11 cellular contexts compared by ENCODE assay signal in the genomic region with DNA sequence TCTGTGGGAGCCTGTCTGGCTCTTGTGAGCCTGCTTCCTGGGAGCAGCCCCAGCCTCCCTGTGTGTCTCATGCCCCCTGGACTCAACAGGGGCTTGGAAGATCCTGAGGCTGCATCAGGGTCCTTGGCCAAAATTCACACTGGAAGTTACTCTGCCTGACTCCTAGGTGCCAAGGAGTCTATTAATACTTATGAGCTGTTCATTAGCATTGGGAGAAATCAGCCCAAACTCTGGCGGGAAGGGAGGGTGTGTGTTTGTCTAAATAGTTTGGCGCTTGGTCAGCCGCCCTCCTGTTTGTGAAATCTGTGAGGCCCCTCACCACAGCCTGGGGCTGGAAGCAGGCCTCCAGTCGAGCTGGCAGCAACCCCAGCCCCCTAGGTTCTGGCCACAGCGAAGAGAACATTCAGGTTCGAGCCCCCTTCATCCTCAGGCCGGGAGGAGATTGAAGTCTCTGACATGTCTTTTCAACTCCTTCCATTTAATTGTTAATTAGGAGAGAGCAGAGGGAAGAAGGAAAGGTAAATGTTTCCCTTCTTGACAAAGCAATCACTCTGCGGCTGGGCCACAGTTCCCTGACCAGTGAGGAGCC.
A peak's percentile ranks its signal among the peaks of the same experiment; 100 is the strongest.
DNase-seq lines count a peak whose midpoint lies in the region; ATAC-seq and TF ChIP-seq lines count a peak whose summit lies in the region.
"Had no signal": no experiment of that assay in that cellular context is flagged by ENCODE, and none has a peak within 500 bp of the region (broad histone marks: within the 10 kb centered on the region; RNA-seq: fewer than 3 reads in every experiment).

No MANE protein-coding gene starts in this region.

- H4K20me1 ChIP-seq in PC-9 (ENCODE audit: insufficient read depth) (no peaks in the 10 kb centered on the region), fibroblast of lung (ENCODE audit: control insufficient read depth, extremely low read depth, insufficient read depth, low read length) (no peaks in the 10 kb centered on the region), neural progenitor cell (ENCODE audit: low read depth) (no peaks in the 10 kb centered on the region)

- H3K4me1 ChIP-seq in PC-9 (replicated peaks; ENCODE audit: insufficient read depth) = peaks cover 68% of the 10 kb centered on the region
- peaks cover 5% of the 10 kb centered on the region for H3K4me1 ChIP-seq in fibroblast of lung (ENCODE audit: control insufficient read depth, extremely low read depth, insufficient read depth, low read length)
- peaks cover 21% of the 10 kb centered on the region for H3K4me1 ChIP-seq in neural progenitor cell
- H3K4me1 ChIP-seq in spleen = no peaks in the 10 kb centered on the region

- H3K79me2 ChIP-seq in PC-9 (ENCODE audit: low read depth) (peaks cover 18% of the 10 kb centered on the region; the same call in 1 of the 2 replicates), fibroblast of lung (ENCODE audit: control insufficient read depth, insufficient read depth, low read length) (no peaks in the 10 kb centered on the region), neural progenitor cell (ENCODE audit: low read depth) (no peaks in the 10 kb centered on the region)

- H3K36me3 Mint-ChIP-seq in neural progenitor cell = no peaks in the 10 kb centered on the region
- H3K36me3 Mint-ChIP-seq in activated naive CD4-positive, alpha-beta T cell treated with anti-CD3 and anti-CD28 coated beads, Interleukin-2, amount 50 U/mL, for 72 hours = no peaks in the 10 kb centered on the region

- H2AFZ ChIP-seq in PC-9 (peak overlapping the region; percentile 2; the same call in 1 of the 2 replicates), fibroblast of lung (ENCODE audit: low read length) (no peak overlapping the region), neural progenitor cell (replicated peaks) (peak overlapping the region; percentile 66)

- TF ChIP-seq CTCF in PC-9 (conservative IDR thresholded peaks at IDR 0.05) (0 out of 2 replicates have a peak, but pooled peaks have one; percentile 3), fibroblast of lung (conservative IDR thresholded peaks at IDR 0.05 in 1 of 2, IDR thresholded peaks at IDR 0.05 in 1 of 2; ENCODE audit: low read depth in 1 of 2, low read length in 2 of 2) (no peak), neural progenitor cell (IDR thresholded peaks at IDR 0.05) (no peak), spleen (IDR thresholded peaks at IDR 0.05 in 8 of 11, conservative IDR thresholded peaks at IDR 0.05 in 3 of 11) (no peak)

- DNase-seq in EL (peak; percentile 53), PC-9 (peak; percentile 87 to 98), fibroblast of lung (ENCODE audit: low read depth in 2 of 2) (peak; percentile 51 to 87), neural progenitor cell (ENCODE audit: low spot score) (no peak), spleen (no peak)
- DNase-seq in activated naive CD4-positive, alpha-beta T cell treated with anti-CD3 and anti-CD28 coated beads, Interleukin-2, amount 50 U/mL, for 72 hours (ENCODE audit: low spot score in 2 of 2) = no peak
- DNase-seq: activated naive CD4-positive, alpha-beta T cell treated with anti-CD3 and anti-CD28 coated beads for 36 hours; pancreas; thyroid gland had no signal

- peak overlapping the region; percentile 41 for H3K4me3 ChIP-seq in PC-9
- no peak overlapping the region for H3K4me3 ChIP-seq in fibroblast of lung (replicated peaks in 1 of 4; ENCODE audit: control extremely low read depth in 1 of 4, insufficient read depth in 1 of 4, low read depth in 3 of 4, low read length in 4 of 4)
- H3K4me3 ChIP-seq in neural progenitor cell = no peak overlapping the region
- H3K4me3 ChIP-seq in spleen = no peak overlapping the region
- H3K4me3 ChIP-seq: pancreas, thyroid gland had no signal

- peak overlapping the region; percentile 99 for H3K27ac ChIP-seq in PC-9
- no peak overlapping the region for H3K27ac ChIP-seq in fibroblast of lung (ENCODE audit: insufficient read depth, low read length)
- H3K27ac ChIP-seq in neural progenitor cell = no peak overlapping the region
- H3K27ac ChIP-seq in spleen = no peak overlapping the region
- H3K27ac ChIP-seq: pancreas, thyroid gland had no signal

- 77 to 92% (median 80%) methylated on average over 5 to 8 of the region's 8 CpGs for WGBS in spleen, 5 donors

- intact Hi-C loops in PC-9 (cut with micrococcal nuclease; ENCODE audit: unreplicated experiment) (loop anchor here (1.0 to 10.0 kb wide), 9 partner anchors 19 to 659 kb away; no protein-coding TSS in a partner anchor), spleen (cut with DNase I; ENCODE audit: low total_unique reads) (no loop called here)

- no peak overlapping the region for H3K4me3 Mint-ChIP-seq in neural progenitor cell
- H3K4me3 Mint-ChIP-seq: activated naive CD4-positive, alpha-beta T cell treated with anti-CD3 and anti-CD28 coated beads for 36 hours had no signal

- peaks cover 27% of the 10 kb centered on the region for H3K4me1 Mint-ChIP-seq in neural progenitor cell

- no peak for TF ChIP-seq POLR2A in spleen (IDR thresholded peaks at IDR 0.05)

- peaks cover 48% of the 10 kb centered on the region for H3F3A ChIP-seq in PC-9 (ENCODE audit: insufficient read depth, low read depth)
- H3F3A ChIP-seq in neural progenitor cell (ENCODE audit: low read depth) = no peaks in the 10 kb centered on the region

- BruUV-seq in PC-9 (replicated peaks; lab: Mats Ljungman, UMichigan) = no TSS peak

- H3K9me3 ChIP-seq in PC-9 (ENCODE audit: insufficient read depth, low read depth) (peaks cover 17% of the 10 kb centered on the region), fibroblast of lung (ENCODE audit: control insufficient read depth, insufficient read depth, low read depth, low read length) (no peaks in the 10 kb centered on the region), neural progenitor cell (ENCODE audit: low read depth) (no peaks in the 10 kb centered on the region), spleen (peaks cover 0 to 6% (median 2%) of the 10 kb centered on the region in 8 donors)
- H3K9me3 ChIP-seq: pancreas, thyroid gland had no signal

- ATAC-seq in HG03280 (IDR thresholded peaks at IDR 0.05; ENCODE audit: unreplicated experiment) (no peak), HG03159 (IDR thresholded peaks at IDR 0.05; ENCODE audit: unreplicated experiment) (no peak)
- no peak for ATAC-seq in activated naive CD4-positive, alpha-beta T cell treated with anti-CD3 and anti-CD28 coated beads, Interleukin-2, amount 50 U/mL, for 72 hours

- POLR2A ChIA-PET in PC-9 (lab: Charles Lee; ENCODE audit: unreplicated experiment) = interaction anchor here (0.5 to 2.0 kb wide), 24 partner anchors 12 to 409 kb away, joined by 3 to 13 read pairs (median 5); a partner anchor contains a TSS

- H3K4me2 ChIP-seq in PC-9 (peak overlapping the region; percentile 80), fibroblast of lung (ENCODE audit: extremely low read depth, insufficient read depth, low read length) (no peak overlapping the region), neural progenitor cell (no peak overlapping the region)

- H3K27ac Mint-ChIP-seq in neural progenitor cell = peak overlapping the region; percentile 42
- no peak overlapping the region for H3K27ac Mint-ChIP-seq in activated naive CD4-positive, alpha-beta T cell treated with anti-CD3 and anti-CD28 coated beads, Interleukin-2, amount 50 U/mL, for 72 hours
- H3K27ac Mint-ChIP-seq: activated naive CD4-positive, alpha-beta T cell treated with anti-CD3 and anti-CD28 coated beads for 36 hours had no signal

- H3K36me3 ChIP-seq in PC-9 (ENCODE audit: low read depth) (no peaks in the 10 kb centered on the region), fibroblast of lung (ENCODE audit: control insufficient read depth, insufficient read depth, low read length) (no peaks in the 10 kb centered on the region), neural progenitor cell (no peaks in the 10 kb centered on the region), spleen (no peaks in the 10 kb centered on the region)
- H3K36me3 ChIP-seq: pancreas, thyroid gland had no signal

- H3K9ac ChIP-seq in fibroblast of lung (ENCODE audit: insufficient read depth, low read length) (no peak overlapping the region), neural progenitor cell (no peak overlapping the region)

- H3K9me2 ChIP-seq in PC-9 (ENCODE audit: insufficient read depth) = no peaks in the 10 kb centered on the region

- peaks cover 6% of the 10 kb centered on the region for H3K9me3 Mint-ChIP-seq in neural progenitor cell
- H3K9me3 Mint-ChIP-seq in activated naive CD4-positive, alpha-beta T cell treated with anti-CD3 and anti-CD28 coated beads, Interleukin-2, amount 50 U/mL, for 72 hours = peaks cover 0 to under 1% of the 10 kb centered on the region in 2 donors

- CTCF ChIA-PET in PC-9 (lab: Charles Lee) = interaction anchor here (1.3 kb wide), 1 partner anchor 82 kb away, joined by 4 read pairs; a partner anchor contains a TSS

- H3K27me3 ChIP-seq in PC-9 (ENCODE audit: insufficient read depth, low read depth) (no peaks in the 10 kb centered on the region), fibroblast of lung (ENCODE audit: control insufficient read depth, insufficient read depth, low read length) (no peaks in the 10 kb centered on the region), neural progenitor cell (no peaks in the 10 kb centered on the region), spleen (replicated peaks in 1 of 7) (peaks cover 0 to 12% (median 0%) of the 10 kb centered on the region in 7 donors)
- H3K27me3 ChIP-seq: pancreas, thyroid gland had no signal

- peaks cover 5% of the 10 kb centered on the region for H3K27me3 Mint-ChIP-seq in neural progenitor cell (ENCODE audit: insufficient read depth, low read depth)

Comparison
In these comparisons a context has a peak if more than half of its experiments do, and no peak if none do; other contexts are left out.
1. DNase-seq: peak in EL (single experiment), PC-9 (2 of 2) and fibroblast of lung (2 of 2); none in neural progenitor cell (single experiment), spleen (single experiment) and activated naive CD4-positive, alpha-beta T cell treated with anti-CD3 and anti-CD28 coated beads, Interleukin-2, amount 50 U/mL, for 72 hours (0 of 2).